1 cellular context compared by ENCODE assay signal in the genomic region with DNA sequence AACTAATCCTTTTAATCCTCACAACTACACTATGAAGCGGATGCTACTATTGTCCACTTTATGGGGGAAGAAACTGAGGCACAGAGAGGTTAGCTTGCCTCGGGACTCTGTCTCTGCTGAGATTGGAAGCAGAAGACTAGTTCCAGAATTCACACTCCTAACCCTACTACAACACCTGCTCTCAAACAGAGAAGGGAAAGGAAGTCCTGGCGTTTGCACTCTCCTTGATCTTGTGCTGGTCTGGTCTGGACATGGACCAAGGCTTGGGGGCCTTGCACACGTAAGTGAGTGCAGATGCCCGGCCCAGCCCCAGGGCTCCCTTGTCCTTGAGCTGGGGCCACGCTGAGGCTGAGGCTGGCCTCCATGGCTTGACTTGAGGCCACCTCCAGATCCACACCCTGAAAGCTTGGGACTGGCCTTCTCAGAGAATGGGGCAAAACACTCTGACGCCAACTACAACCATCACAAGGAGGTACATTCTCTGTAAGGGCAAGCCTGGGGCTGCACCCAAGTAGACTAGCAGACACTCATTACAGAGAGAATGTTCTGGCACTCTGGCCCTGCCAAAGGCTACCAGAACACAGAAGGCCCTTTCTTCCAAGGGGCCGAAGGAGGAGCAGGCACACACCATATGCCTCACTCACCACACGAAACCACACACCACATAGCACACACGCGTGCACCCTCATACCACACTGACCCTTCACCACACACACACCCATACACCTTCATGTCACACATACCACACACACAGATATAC.
TF ChIP-seq lines count a peak whose summit lies in the region.

No MANE protein-coding gene starts in this region.

TF ChIP-seq in HepG2, 621 proteins besides CTCF, POLR2A, EP300 and RAD21:
- TF ChIP-seq JDP2 (CRISPR knock-in tag; IDR thresholded peaks at IDR 0.05; ENCODE audit: borderline replicate concordance) (no peak), PAX8 (CRISPR knock-in tag; IDR thresholded peaks at IDR 0.05; ENCODE audit: borderline replicate concordance) (no peak), ZNF790 (CRISPR knock-in tag; IDR thresholded peaks at IDR 0.05; ENCODE audit: borderline replicate concordance) (no peak), ZBTB26 (CRISPR knock-in tag; IDR thresholded peaks at IDR 0.05; ENCODE audit: borderline replicate concordance) (0 out of 2 replicates have a peak, but pooled peaks have one; percentile 4), GTF2F1 (IDR thresholded peaks at IDR 0.05; ENCODE audit: low read length) (no peak), SP2 (CRISPR knock-in tag; IDR thresholded peaks at IDR 0.05) (no peak), TOPORS (CRISPR knock-in tag; IDR thresholded peaks at IDR 0.05) (no peak), EED (CRISPR knock-in tag; IDR thresholded peaks at IDR 0.05) (peak; percentile 18; the same call in 1 of the 2 replicates)
